ENCODE assay signal across 8 cellular contexts in genomic region chr13:26222523-26223046, GRCh38. TPM values are rescaled to one million over a fixed set of nuclear protein-coding genes. Genes with fewer than 3 reads are reported as not detected.
DNase-seq lines count a peak whose midpoint lies in the region; ATAC-seq and TF ChIP-seq lines count a peak whose summit lies in the region.

No MANE protein-coding gene starts in this region.

- peak overlapping the region; percentile 96 for H3K4ac ChIP-seq in IMR-90 (ENCODE audit: low read depth, low read length)

- H3K27ac Mint-ChIP-seq in Calu3 (ENCODE audit: unreplicated experiment), result peak overlapping the region; percentile 91

- H2AK9ac ChIP-seq in IMR-90 (replicated peaks; ENCODE audit: low read depth, low read length, poor library complexity), result peak overlapping the region; percentile 78

- peak overlapping the region; percentile 100 for H2AFZ ChIP-seq in IMR-90 (replicated peaks; ENCODE audit: low read length, poor library complexity)

- H3K4me3 Mint-ChIP-seq in Calu3 (ENCODE audit: low read depth, unreplicated experiment), result peak overlapping the region; percentile 89

- CTCF ChIA-PET in Calu3 (lab: Charles Lee) (interaction anchor here (2.2 kb wide), 1 partner anchor 33 kb away, joined by 6 read pairs; no protein-coding TSS in a partner anchor), IMR-90 (lab: Yijun Ruan, JAX) (no interaction called here)

- DNase-seq in Calu3 (no peak), IMR-90 (no peak), breast epithelium (ENCODE audit: low spot score in 2 of 2) (no peak), lower lobe of right lung (no peak), upper lobe of right lung (no peak), GM13977 (ENCODE audit: low spot score) (no peak), foreskin melanocyte (no peak)

- intact Hi-C loops in Calu3 (cut with micrococcal nuclease; ENCODE audit: unreplicated experiment), result no loop called here
- intact Hi-C loops in IMR-90 (cut with micrococcal nuclease), result loop anchor here (1.0 kb wide), 1 partner anchor 274 kb away; no protein-coding TSS in a partner anchor
- intact Hi-C loops in breast epithelium (cut with DNase I; ENCODE audit: low total_unique reads), result no loop called here
- intact Hi-C loops in lower lobe of right lung (cut with DNase I), result no loop called here
- intact Hi-C loops in upper lobe of right lung (cut with DNase I), result no loop called here

- H3K56ac ChIP-seq in IMR-90 (ENCODE audit: extremely low read depth, insufficient read depth, low read length), result peak overlapping the region; percentile 87

- H4K8ac ChIP-seq in IMR-90 (ENCODE audit: low read depth in 2 of 2, low read length in 2 of 2), result peak overlapping the region; percentile 99 to 100

- peak overlapping the region; percentile 48; the same call in 1 of the 2 replicates for H2BK120ac ChIP-seq in IMR-90 (ENCODE audit: low read depth, low read length)

- peak overlapping the region; percentile 90 for H3K14ac ChIP-seq in IMR-90 (replicated peaks; ENCODE audit: low read depth, low read length)

- H3K9me3 ChIP-seq in IMR-90 (ENCODE audit: control insufficient read depth, insufficient read depth, low read length), result no peaks in the 10 kb centered on the region
- H3K9me3 ChIP-seq in breast epithelium, result no peaks in the 10 kb centered on the region
- no peaks in the 10 kb centered on the region for H3K9me3 ChIP-seq in lower lobe of right lung
- no peaks in the 10 kb centered on the region for H3K9me3 ChIP-seq in upper lobe of right lung

- peaks cover 12% of the 10 kb centered on the region for H3K4me1 Mint-ChIP-seq in Calu3 (ENCODE audit: low read depth, unreplicated experiment)

- peak overlapping the region; percentile 89 for H3K23ac ChIP-seq in IMR-90 (ENCODE audit: low read depth, low read length)

- H3K27me3 ChIP-seq in IMR-90 (ENCODE audit: control insufficient read depth, insufficient read depth, low read length), result no peaks in the 10 kb centered on the region; the same call in 1 of the 2 replicates
- H3K27me3 ChIP-seq in breast epithelium, result peaks cover 0 to 4% of the 10 kb centered on the region in 2 donors
- H3K27me3 ChIP-seq in lower lobe of right lung (ENCODE audit: low read depth), result no peaks in the 10 kb centered on the region
- no peaks in the 10 kb centered on the region for H3K27me3 ChIP-seq in upper lobe of right lung

- H3K4me2 ChIP-seq in IMR-90 (ENCODE audit: low read depth, low read length), result peak overlapping the region; percentile 89

- peak overlapping the region; percentile 89 for H3K9ac ChIP-seq in IMR-90 (ENCODE audit: low read depth, low read length)

- H4K5ac ChIP-seq in IMR-90 (ENCODE audit: low read depth, low read length), result peak overlapping the region; percentile 98

- dilution Hi-C loops in IMR-90 (cut with HindIII; ENCODE audit: low sequenced_read_pairs, unreplicated experiment), result no loop called here

- H2BK20ac ChIP-seq in IMR-90 (ENCODE audit: low read depth, low read length), result no peak overlapping the region

- H3K79me1 ChIP-seq in IMR-90 (ENCODE audit: low read depth in 1 of 2, low read length in 2 of 2), result peaks cover 6 to 25% of the 10 kb centered on the region in 2 experiments; a peak in 3 of 4 replicates

- no peak for TF ChIP-seq POLR2A in IMR-90 (IDR thresholded peaks at IDR 0.05; ENCODE audit: low read depth, low read length)
- no peak for TF ChIP-seq POLR2A in breast epithelium (IDR thresholded peaks at IDR 0.05)

- POLR2A ChIA-PET in IMR-90 (lab: Charles Lee; ENCODE audit: unreplicated experiment), result interaction anchor here (0.6 kb wide), 1 partner anchor 220 kb away, joined by 3 read pairs; no protein-coding TSS in a partner anchor

- no peak for TF ChIP-seq CTCF in Calu3 (IDR thresholded peaks at IDR 0.05; ENCODE audit: unreplicated experiment)
- TF ChIP-seq CTCF in IMR-90 (conservative IDR thresholded peaks at IDR 0.05; ENCODE audit: low read depth, low read length), result no peak
- TF ChIP-seq CTCF in breast epithelium (IDR thresholded peaks at IDR 0.05), result no peak
- TF ChIP-seq CTCF in lower lobe of right lung (IDR thresholded peaks at IDR 0.05), result no peak
- no peak for TF ChIP-seq CTCF in upper lobe of right lung (IDR thresholded peaks at IDR 0.05)
- TF ChIP-seq CTCF in GM13977 (IDR thresholded peaks at IDR 0.05; ENCODE audit: extremely low read depth, insufficient read depth, missing control alignments), result no peak

- peaks cover 34% of the 10 kb centered on the region for H3K36me3 Mint-ChIP-seq in Calu3 (ENCODE audit: insufficient read depth, unreplicated experiment)

- H4K20me1 ChIP-seq in IMR-90 (ENCODE audit: insufficient read depth, low read length), result no peaks in the 10 kb centered on the region; the same call in 1 of the 2 replicates

- H4K91ac ChIP-seq in IMR-90 (ENCODE audit: insufficient read depth, low read depth, low read length), result peak overlapping the region; percentile 90

- H2AK5ac ChIP-seq in IMR-90 (ENCODE audit: low read depth, low read length), result no peak overlapping the region

- BruUV-seq in Calu3 (replicated peaks; lab: Mats Ljungman, UMichigan) (no TSS peak), IMR-90 (replicated peaks; lab: Mats Ljungman, UMichigan) (no TSS peak)

- no peak overlapping the region for H2BK15ac ChIP-seq in IMR-90 (ENCODE audit: low read depth, low read length)

- TF ChIP-seq RAD21 in IMR-90 (IDR thresholded peaks at IDR 0.05; ENCODE audit: low read length), result no peak

- no peaks in the 10 kb centered on the region for H3K9me1 ChIP-seq in IMR-90 (ENCODE audit: insufficient read depth, low read length)

- H3K9me3 Mint-ChIP-seq in Calu3 (ENCODE audit: low read depth, unreplicated experiment), result no peaks in the 10 kb centered on the region

- peak overlapping the region; percentile 88 for H2BK5ac ChIP-seq in IMR-90 (ENCODE audit: low read depth, low read length, poor library complexity, severe bottlenecking)

- ATAC-seq in GM21515 (IDR thresholded peaks at IDR 0.05; ENCODE audit: unreplicated experiment), result peak; percentile 38
- ATAC-seq in IMR-90 (ENCODE audit: low read depth), result peak; percentile 25
- ATAC-seq in lower lobe of right lung, result peak; percentile 77 to 85
- ATAC-seq in upper lobe of right lung, result peak; percentile 69

- H3K4me1 ChIP-seq in IMR-90 (ENCODE audit: control insufficient read depth, insufficient read depth, low read length) (0 out of 2 replicates have a peak, but pooled peaks cover 2% of the 10 kb centered on the region), breast epithelium (peaks cover 0 to 16% of the 10 kb centered on the region in 2 donors), lower lobe of right lung (peaks cover 20% of the 10 kb centered on the region), upper lobe of right lung (peaks cover 27% of the 10 kb centered on the region)

- no peaks in the 10 kb centered on the region for H3K27me3 Mint-ChIP-seq in Calu3 (ENCODE audit: unreplicated experiment)

- peak overlapping the region; percentile 96 for H3K27ac ChIP-seq in IMR-90 (ENCODE audit: insufficient read depth, low read length)
- peak overlapping the region; percentile 93 to 96 for H3K27ac ChIP-seq in breast epithelium
- peak overlapping the region; percentile 97 for H3K27ac ChIP-seq in lower lobe of right lung
- peak overlapping the region; percentile 99 for H3K27ac ChIP-seq in upper lobe of right lung

- in situ Hi-C loops in IMR-90 (cut with MboI; ENCODE audit: low sequenced_read_pairs) (no loop called here), GM13977 (cut with MboI; ENCODE audit: low pct_unique_long_range_greater_than_20kb, low sequenced_read_pairs, unreplicated experiment) (no loop called here)

- H3K4me3 ChIP-seq in IMR-90 (ENCODE audit: insufficient read depth, low read depth, low read length) (peak overlapping the region; percentile 67), breast epithelium (peak overlapping the region; percentile 83 to 97 (median 86)), lower lobe of right lung (peak overlapping the region; percentile 88), upper lobe of right lung (peak overlapping the region; percentile 95)

- H3K36me3 ChIP-seq in IMR-90 (ENCODE audit: control insufficient read depth, insufficient read depth, low read length), result peaks cover 2% of the 10 kb centered on the region
- H3K36me3 ChIP-seq in breast epithelium, result peaks cover 3% of the 10 kb centered on the region
- peaks cover 24% of the 10 kb centered on the region for H3K36me3 ChIP-seq in lower lobe of right lung
- peaks cover 24% of the 10 kb centered on the region for H3K36me3 ChIP-seq in upper lobe of right lung

- WGBS in IMR-90 (ENCODE audit: extremely low coverage in 2 of 2, insufficient read length in 1 of 2), 2 experiments, result 100% methylated on average over 1 of the region's 16 CpGs; no CpG with 5 or more reads in 1 of the 2 experiments

- peak overlapping the region; percentile 88 for H3K18ac ChIP-seq in IMR-90 (ENCODE audit: low read depth, low read length)

TF ChIP-seq in IMR-90, 13 proteins besides CTCF, POLR2A, EP300 and RAD21 (continues in another document):
- no peak for TF ChIP-seq USF2 (IDR thresholded peaks at IDR 0.05; ENCODE audit: low read depth, low read length)

RNA-seq across cellular contexts. Expression of gene RNF6, which starts 0.5 kb away (rescaled TPM):
- 26.6 and 28.9 TPM in 2 replicates for total RNA-seq in Calu3 (2022)
- 33.3 and 51.1 TPM in 2 replicates for total RNA-seq in IMR-90 (2012; rRNA removed)
- 19.7 and 22.9 TPM in 2 replicates for polyA plus RNA-seq in IMR-90 (2012; rRNA removed)
- 3.1 and 4.7 TPM in 2 replicates for polyA plus RNA-seq in IMR-90 (2012; cell fraction: cytosol; rRNA removed)
- polyA plus RNA-seq in IMR-90 (2012; cell fraction: nucleus; rRNA removed; ENCODE audit: low replicate concordance), result 0.95 and 9.2 TPM in 2 replicates
- 10 to 100 TPM; 21.0 to 31.5 (median 27.7) TPM for total RNA-seq in breast epithelium
- 29.3 TPM for total RNA-seq in lower lobe of right lung
- total RNA-seq in upper lobe of right lung, result 29.5 TPM

RNA-seq across cellular contexts. Expression of gene CDK8, which starts 31.3 kb away (rescaled TPM):
- total RNA-seq in Calu3 (2022) (8.8 and 9.4 TPM in 2 replicates), IMR-90 (2012; rRNA removed) (19.0 and 21.9 TPM in 2 replicates), breast epithelium (10 to 100 TPM; 13.3 to 15.4 (median 13.8) TPM), lower lobe of right lung (10.3 TPM), upper lobe of right lung (11.2 TPM)
- 13.5 and 15.4 TPM in 2 replicates for polyA plus RNA-seq in IMR-90 (2012; rRNA removed)
- 4.7 TPM in 2 replicates for polyA plus RNA-seq in IMR-90 (2012; cell fraction: cytosol; rRNA removed)
- polyA plus RNA-seq in IMR-90 (2012; cell fraction: nucleus; rRNA removed; ENCODE audit: low replicate concordance), result 11.9 and 24.7 TPM in 2 replicates

Comparison
In these comparisons a context has a peak if more than half of its experiments do, and no peak if none do; other contexts are left out.
1. ATAC-seq: peak in every context shown above with its lines; median percentile 81 in lower lobe of right lung; 69 in upper lobe of right lung; 38 in GM21515; 25 in IMR-90.